27 cellular contexts compared by ENCODE assay signal in genomic region chr9:107275530-107275929, GRCh38. TPM values are rescaled to one million over a fixed set of nuclear protein-coding genes. Genes with fewer than 3 reads are reported as not detected.
DNase-seq lines count a peak whose midpoint lies in the region; ATAC-seq, FAIRE-seq and TF ChIP-seq lines count a peak whose summit lies in the region.
"Had no signal": no experiment of that assay in that cellular context is flagged by ENCODE, and none has a peak within 500 bp of the region (broad histone marks: within the 10 kb centered on the region; RNA-seq: fewer than 3 reads in every experiment).

No MANE protein-coding gene starts in this region.

- H3K4me1 ChIP-seq in HCT116 (ENCODE audit: control insufficient read depth in 1 of 2, insufficient read depth in 2 of 2, low read length in 2 of 2) (peaks cover 33 to 56% of the 10 kb centered on the region in 2 experiments), adipocyte (ENCODE audit: control insufficient read depth, insufficient read depth, low read length) (peaks cover 47% of the 10 kb centered on the region), keratinocyte (ENCODE audit: control insufficient read depth, extremely low read depth, insufficient read depth, low read length) (peaks cover 22% of the 10 kb centered on the region), skeletal muscle satellite cell (ENCODE audit: control insufficient read depth, insufficient read depth, low read length) (peaks cover 34% of the 10 kb centered on the region)

- no peaks in the 10 kb centered on the region for H3K36me3 ChIP-seq in HCT116 (ENCODE audit: control insufficient read depth in 1 of 2, insufficient read depth in 2 of 2, low read length in 2 of 2)
- no peaks in the 10 kb centered on the region for H3K36me3 ChIP-seq in adipocyte (ENCODE audit: control insufficient read depth, insufficient read depth, low read length, severe bottlenecking)
- H3K36me3 ChIP-seq in keratinocyte (ENCODE audit: control insufficient read depth in 2 of 2, extremely low read depth in 1 of 2, insufficient read depth in 2 of 2, low read length in 2 of 2): no peaks in the 10 kb centered on the region
- no peaks in the 10 kb centered on the region for H3K36me3 ChIP-seq in skeletal muscle satellite cell (ENCODE audit: insufficient read depth, low read length)
- H3K36me3 ChIP-seq: BLaER1 treated with 17β-estradiol and CSF1 and Interleukin-3, amounts not matched to agents 10 nM and 100 nM; tibial artery had no signal

- H3K9me3 ChIP-seq in HCT116 (ENCODE audit: control insufficient read depth in 1 of 2, insufficient read depth in 1 of 2, low read depth in 1 of 2, low read length in 2 of 2): no peaks in the 10 kb centered on the region
- no peaks in the 10 kb centered on the region for H3K9me3 ChIP-seq in adipocyte (ENCODE audit: control insufficient read depth, low read length)
- H3K9me3 ChIP-seq in keratinocyte (ENCODE audit: control insufficient read depth, low read depth, low read length): no peaks in the 10 kb centered on the region
- no peaks in the 10 kb centered on the region for H3K9me3 ChIP-seq in skeletal muscle satellite cell (replicated peaks; ENCODE audit: low read length)
- H3K9me3 ChIP-seq: BLaER1 treated with 17β-estradiol and CSF1 and Interleukin-3, amounts not matched to agents 10 nM and 100 nM; tibial artery had no signal

- no peaks in the 10 kb centered on the region for H4K20me1 ChIP-seq in HCT116 (ENCODE audit: insufficient read depth)
- H4K20me1 ChIP-seq in keratinocyte (ENCODE audit: control insufficient read depth, extremely low read depth, insufficient read depth, low read length): no peaks in the 10 kb centered on the region
- H4K20me1 ChIP-seq: BLaER1 treated with 17β-estradiol and CSF1 and Interleukin-3, amounts not matched to agents 10 nM and 100 nM had no signal

- POLR2A ChIA-PET in HCT116 (lab: Charles Lee): no interaction called here

- RAD21 ChIA-PET in HCT116 (lab: Charles Lee; ENCODE audit: low non-redundant PET in 1 of 2, low total read pairs in 2 of 2, uncharacterized antibody in 2 of 2, unreplicated experiment in 2 of 2): no interaction called here

- BruUV-seq in HCT116 (replicated peaks; lab: Mats Ljungman, UMichigan): no TSS peak

- intact Hi-C loops in HCT116 (cut with micrococcal nuclease): no loop called here

- H3K79me2 ChIP-seq in HCT116 (ENCODE audit: insufficient read depth, low read length): no peaks in the 10 kb centered on the region
- H3K79me2 ChIP-seq in keratinocyte (ENCODE audit: control insufficient read depth, insufficient read depth, low read length): no peaks in the 10 kb centered on the region

- H3K9ac ChIP-seq in HCT116 (ENCODE audit: low read length) (no peak overlapping the region), adipocyte (ENCODE audit: low read length) (peak overlapping the region; percentile 49), keratinocyte (ENCODE audit: control insufficient read depth, extremely low read depth, insufficient read depth, low read length) (no peak overlapping the region), skeletal muscle satellite cell (ENCODE audit: low read depth, low read length) (peak overlapping the region; percentile 40)
- H3K9ac ChIP-seq: BLaER1 treated with 17β-estradiol and CSF1 and Interleukin-3, amounts not matched to agents 10 nM and 100 nM had no signal

- FAIRE-seq in keratinocyte (lab: Jason Lieb, UNC): no peak
- FAIRE-seq: frontal cortex had no signal

- H2AFZ ChIP-seq in HCT116 (ENCODE audit: low read depth, low read length, poor library complexity, severe bottlenecking) (no peak overlapping the region), keratinocyte (ENCODE audit: control insufficient read depth, low read length) (no peak overlapping the region)

- no peaks in the 10 kb centered on the region for H3K9me1 ChIP-seq in keratinocyte (ENCODE audit: control insufficient read depth, extremely low read depth, insufficient read depth, low read length)

- TF ChIP-seq CTCF in HCT116 (IDR thresholded peaks at IDR 0.05 in 2 of 3, conservative IDR thresholded peaks at IDR 0.05 in 1 of 3; ENCODE audit: borderline replicate concordance in 1 of 3, insufficient read depth in 1 of 3, low read depth in 2 of 3, low read length in 2 of 3) (no peak), keratinocyte (optimal IDR thresholded peaks at IDR 0.05 in 1 of 3, IDR thresholded peaks at IDR 0.05 in 1 of 3, conservative IDR thresholded peaks at IDR 0.05 in 1 of 3; ENCODE audit: extremely low read depth in 1 of 3, insufficient read depth in 2 of 3, low read length in 3 of 3) (no peak)

- H3K4me2 ChIP-seq in HCT116 (ENCODE audit: low read length): peak overlapping the region; percentile 62
- H3K4me2 ChIP-seq in keratinocyte (ENCODE audit: control insufficient read depth, extremely low read depth, insufficient read depth, low read depth, low read length): no peak overlapping the region
- peak overlapping the region; percentile 59 for H3K4me2 ChIP-seq in skeletal muscle satellite cell (ENCODE audit: low read length)

- TF ChIP-seq RAD21 in HCT116 (IDR thresholded peaks at IDR 0.05; ENCODE audit: low read depth): no peak

- TF ChIP-seq POLR2A in HCT116 (IDR thresholded peaks at IDR 0.05; ENCODE audit: borderline replicate concordance, extremely low read depth, insufficient read depth, insufficient read length): no peak

- H3K27ac ChIP-seq in HCT116 (ENCODE audit: low read depth, low read length) (no peak overlapping the region), keratinocyte (ENCODE audit: control insufficient read depth, insufficient read depth, low read length) (peak overlapping the region; percentile 33)
- H3K27ac ChIP-seq: HL-60, skin epidermis, tibial artery had no signal

- no peak for DNase-seq in HCT116 (ENCODE audit: low read depth, low spot score)
- DNase-seq in adipocyte (ENCODE audit: low read depth): no peak
- no peak for DNase-seq in keratinocyte (ENCODE audit: low read depth, low spot score)
- no peak for DNase-seq in mucosa of gallbladder (ENCODE audit: low spot score)
- DNase-seq in KG1 (lab: John Stamatoyannopoulos, UW): no peak
- DNase-seq: activated CD8-positive, alpha-beta memory T cell treated with anti-CD3 and anti-CD28 coated beads, Interleukin-2, amount 10 ng/mL, durations not matched to agents 7 days and 5 days; activated naive CD4-positive, alpha-beta T cell treated with anti-CD3 and anti-CD28 coated beads for 36 hours; activated T-cell treated with anti-CD3 and anti-CD28 coated beads, Interleukin-2, amount 50 U/mL, for 48 hours; DMS79; GF-D8; H9; Kasumi-1; left cardiac atrium; naive thymus-derived CD4-positive, alpha-beta T cell; NCI-H146; NCI-H510A; OCI-M1; Right ventricle myocardium superior; stimulated activated CD8-positive, alpha-beta memory T cell treated with anti-CD3 and anti-CD28 coated beads, Interleukin-4, amount 100 ng/mL, for 48 hours; stimulated activated naive CD8-positive, alpha-beta T cell treated with anti-CD3 and anti-CD28 coated beads, Interleukin-15, amount 100 ng/mL, for 72 hours; tibial artery had no signal

- dilution Hi-C loops in keratinocyte (cut with MboI; ENCODE audit: extremely low pct_ligation_motif_present, low sequenced_read_pairs): no loop called here

- CTCF ChIA-PET in HCT116 (lab: Charles Lee): no interaction called here

- no peaks in the 10 kb centered on the region for H3K9me2 ChIP-seq in HCT116 (ENCODE audit: insufficient read depth)

- H3K27me3 ChIP-seq in HCT116 (ENCODE audit: insufficient read depth, low read length) (no peaks in the 10 kb centered on the region), adipocyte (replicated peaks; ENCODE audit: control insufficient read depth, insufficient read depth, low read length) (no peaks in the 10 kb centered on the region), keratinocyte (ENCODE audit: control insufficient read depth, extremely low read depth, insufficient read depth, low read length) (no peaks in the 10 kb centered on the region), skeletal muscle satellite cell (ENCODE audit: control insufficient read depth, insufficient read depth, low read length) (no peaks in the 10 kb centered on the region)
- H3K27me3 ChIP-seq: BLaER1 treated with 17β-estradiol and CSF1 and Interleukin-3, amounts not matched to agents 10 nM and 100 nM; tibial artery had no signal

- no peak overlapping the region for H3K4me3 ChIP-seq in HCT116 (replicated peaks in 1 of 2; ENCODE audit: low read depth in 1 of 2, low read length in 2 of 2)
- H3K4me3 ChIP-seq in adipocyte (ENCODE audit: low read length): peak overlapping the region; percentile 58
- no peak overlapping the region for H3K4me3 ChIP-seq in keratinocyte (ENCODE audit: control insufficient read depth in 2 of 3, extremely low read depth in 1 of 3, insufficient read depth in 2 of 3, low read depth in 1 of 3, low read length in 3 of 3)
- H3K4me3 ChIP-seq in skeletal muscle satellite cell (ENCODE audit: low read length): no peak overlapping the region
- H3K4me3 ChIP-seq: BLaER1 treated with 17β-estradiol and CSF1 and Interleukin-3, amounts not matched to agents 10 nM and 100 nM; skin epidermis; tibial artery had no signal

- ATAC-seq in HCT116 (no peak), HG03432 (IDR thresholded peaks at IDR 0.05; ENCODE audit: unreplicated experiment) (no peak)
- ATAC-seq: activated CD8-positive, alpha-beta memory T cell treated with anti-CD3 and anti-CD28 coated beads, Interleukin-2, amount 10 ng/mL, durations not matched to agents 7 days and 5 days; naive thymus-derived CD4-positive, alpha-beta T cell; stimulated activated naive CD8-positive, alpha-beta T cell treated with anti-CD3 and anti-CD28 coated beads, Interleukin-15, amount 100 ng/mL, for 72 hours had no signal

TF ChIP-seq in HCT116, 20 proteins besides CTCF, POLR2A, EP300 and RAD21 (continues in another document):
- TF ChIP-seq, protein P1, sequence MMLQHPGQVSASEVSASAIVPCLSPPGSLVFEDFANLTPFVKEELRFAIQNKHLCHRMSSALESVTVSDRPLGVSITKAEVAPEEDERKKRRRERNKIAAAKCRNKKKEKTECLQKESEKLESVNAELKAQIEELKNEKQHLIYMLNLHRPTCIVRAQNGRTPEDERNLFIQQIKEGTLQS (IDR thresholded peaks at IDR 0.05): no peak

RNA-seq across cellular contexts. Expression of gene RAD23B, which starts 7.5 kb away (rescaled TPM):
- total RNA-seq in HCT116 (2021; ENCODE audit: unreplicated experiment) (251 TPM), mucosa of gallbladder (115 TPM)
- polyA plus RNA-seq in HCT116 (2012): 113 and 123 TPM in 2 replicates
- 141 to 253 TPM (median 168 TPM) in 3 replicates for polyA plus RNA-seq in keratinocyte
- polyA plus RNA-seq in keratinocyte (2011; ENCODE audit: low read depth): 60.5 TPM
- 178 and 247 TPM in 2 replicates for polyA plus RNA-seq in keratinocyte (2011; cell fraction: cytosol; rRNA removed)
- polyA plus RNA-seq in keratinocyte (2011; cell fraction: nucleus; rRNA removed): 110 and 116 TPM in 2 replicates
- polyA plus RNA-seq in keratinocyte (2012; ENCODE audit: low replicate concordance): 81.0 and 118 TPM in 2 replicates
- 132 to 176 TPM (median 171 TPM) in 3 replicates for polyA minus RNA-seq in keratinocyte
- 148 TPM for polyA minus RNA-seq in keratinocyte (2011; cell fraction: cytosol; rRNA and poly(A)+ RNA removed)
- 37.1 and 63.4 TPM in 2 replicates for polyA minus RNA-seq in keratinocyte (2011; cell fraction: nucleus; rRNA and poly(A)+ RNA removed)
- total RNA-seq in skeletal muscle satellite cell (2012; rRNA removed): 111 and 146 TPM in 2 replicates

Comparison
In these comparisons a context has a peak if more than half of its experiments do, and no peak if none do; other contexts are left out.
1. H3K9ac ChIP-seq: peak in adipocyte (single experiment) and skeletal muscle satellite cell (single experiment); none in HCT116 (single experiment) and keratinocyte (single experiment).